Comparison of ENCODE assay signal across 7 cellular contexts in genomic region chr12:111788178-111788654, GRCh38. TPM values are rescaled to one million over a fixed set of nuclear protein-coding genes. Genes with fewer than 3 reads are reported as not detected.
DNase-seq lines count a peak whose midpoint lies in the region; ATAC-seq and TF ChIP-seq lines count a peak whose summit lies in the region.

No MANE protein-coding gene starts in this region.

- intact Hi-C loops in PC-9 (cut with micrococcal nuclease; ENCODE audit: unreplicated experiment): no loop called here
- intact Hi-C loops in spleen (cut with DNase I; ENCODE audit: low total_unique reads): no loop called here

- no peak overlapping the region for H2AFZ ChIP-seq in PC-9

- ATAC-seq in stimulated activated naive CD8-positive, alpha-beta T cell treated with anti-CD3 and anti-CD28 coated beads, Interleukin-15, Interleukin-2, amounts not matched to agents 100 U/mL and 50 U/mL, for 24 hours: no peak

- H3K4me1 ChIP-seq in PC-9 (replicated peaks; ENCODE audit: insufficient read depth) (no peaks in the 10 kb centered on the region), spleen (peaks cover 0 to 8% (median 0%) of the 10 kb centered on the region in 6 donors)

- H3K79me2 ChIP-seq in PC-9 (ENCODE audit: low read depth): no peaks in the 10 kb centered on the region

- no TSS peak for BruUV-seq in PC-9 (replicated peaks; lab: Mats Ljungman, UMichigan)

- TF ChIP-seq CTCF in GM13977 (IDR thresholded peaks at IDR 0.05; ENCODE audit: extremely low read depth, insufficient read depth, missing control alignments) (peak; percentile 58), PC-9 (conservative IDR thresholded peaks at IDR 0.05) (peak; percentile 34; the same call in 1 of the 2 replicates), fibroblast of pulmonary artery (IDR thresholded peaks at IDR 0.05; ENCODE audit: low read length, missing control alignments) (peak; percentile 50), spleen (IDR thresholded peaks at IDR 0.05 in 8 of 11, conservative IDR thresholded peaks at IDR 0.05 in 3 of 11) (peak in 8 of 11 experiments; percentile 13 to 58 (median 40))

- no peaks in the 10 kb centered on the region for H3F3A ChIP-seq in PC-9 (ENCODE audit: insufficient read depth, low read depth)

- no peak overlapping the region for H3K27ac ChIP-seq in PC-9
- no peak overlapping the region for H3K27ac ChIP-seq in spleen

- DNase-seq in GM13977 (ENCODE audit: low spot score) (peak; percentile 57), PC-9 (no peak), fibroblast of pulmonary artery (ENCODE audit: low read depth) (peak; percentile 86), spleen (no peak), NCI-H345 treated with DMSO at 0.1 percent for 48 hours (lab: John Stamatoyannopoulos, UW; ENCODE audit: unreplicated experiment) (no peak)
- no peak for DNase-seq in stimulated activated naive CD8-positive, alpha-beta T cell treated with anti-CD3 and anti-CD28 coated beads, Interleukin-15, Interleukin-2, amounts not matched to agents 100 U/mL and 50 U/mL, for 24 hours
- no peak for DNase-seq in NK-92 treated with Interleukin-12 subunit alpha and Interleukin-12 subunit beta, amount 100 ng/mL, for 24 hours (lab: John Stamatoyannopoulos, UW)

- CTCF ChIA-PET in PC-9 (lab: Charles Lee): interaction anchor here (0.6 to 0.7 kb wide), 3 partner anchors 30 to 1993 kb away, joined by 4 to 5 read pairs (median 4); no protein-coding TSS in a partner anchor

- in situ Hi-C loops in GM13977 (cut with MboI; ENCODE audit: low pct_unique_long_range_greater_than_20kb, low sequenced_read_pairs, unreplicated experiment): no loop called here

- TF ChIP-seq POLR2A in spleen (IDR thresholded peaks at IDR 0.05): no peak

- no peaks in the 10 kb centered on the region for H3K27me3 ChIP-seq in PC-9 (ENCODE audit: insufficient read depth, low read depth)
- H3K27me3 ChIP-seq in spleen (replicated peaks in 1 of 7): no peaks in the 10 kb centered on the region

- POLR2A ChIA-PET in PC-9 (lab: Charles Lee; ENCODE audit: unreplicated experiment): no interaction called here

- no peaks in the 10 kb centered on the region for H3K36me3 ChIP-seq in PC-9 (ENCODE audit: low read depth)
- H3K36me3 ChIP-seq in spleen: peaks cover 0 to 96% (median 50%) of the 10 kb centered on the region in 6 donors

- H3K4me2 ChIP-seq in PC-9: no peak overlapping the region

- H4K20me1 ChIP-seq in PC-9 (ENCODE audit: insufficient read depth): no peaks in the 10 kb centered on the region

- H3K9me3 ChIP-seq in PC-9 (ENCODE audit: insufficient read depth, low read depth): no peaks in the 10 kb centered on the region
- H3K9me3 ChIP-seq in spleen: no peaks in the 10 kb centered on the region

- no peaks in the 10 kb centered on the region for H3K9me2 ChIP-seq in PC-9 (ENCODE audit: insufficient read depth)

- H3K4me3 ChIP-seq in PC-9: no peak overlapping the region
- no peak overlapping the region for H3K4me3 ChIP-seq in fibroblast of pulmonary artery (replicated peaks; ENCODE audit: low read depth, low read length)
- H3K4me3 ChIP-seq in spleen: no peak overlapping the region

- 51 to 75% (median 63%) methylated on average over 8 of the region's 8 CpGs for WGBS in spleen, 5 donors

RNA-seq across cellular contexts. Expression of gene ALDH2, which starts 21.5 kb away (rescaled TPM):
- total RNA-seq in PC-9 (2021) (38.9 and 42.1 TPM in 2 replicates), spleen (10 to 100 TPM; 47.0 to 78.9 (median 53.5) TPM)
- 10 to 100 TPM; 30.8 to 33.4 (median 32.7) TPM for polyA plus RNA-seq in spleen

RNA-seq across cellular contexts. Expression of gene MAPKAPK5, which starts 53.8 kb away (rescaled TPM):
- total RNA-seq in PC-9 (2021) (45.0 and 64.7 TPM in 2 replicates), spleen (10 to 100 TPM; 35.1 to 56.4 (median 45.2) TPM)
- 10 to 100 TPM; 12.7 to 17.3 (median 14.2) TPM for polyA plus RNA-seq in spleen

Comparison
In these comparisons a context has a peak if more than half of its experiments do, and no peak if none do; other contexts are left out.
1. DNase-seq: peak in GM13977 (single experiment) and fibroblast of pulmonary artery (single experiment); none in PC-9 (0 of 2), spleen (single experiment), NCI-H345 treated with DMSO at 0.1 percent for 48 hours (single experiment), stimulated activated naive CD8-positive, alpha-beta T cell treated with anti-CD3 and anti-CD28 coated beads, Interleukin-15, Interleukin-2, amounts not matched to agents 100 U/mL and 50 U/mL, for 24 hours (single experiment) and NK-92 treated with Interleukin-12 subunit alpha and Interleukin-12 subunit beta, amount 100 ng/mL, for 24 hours (single experiment).
2. Peak in every context shown above with its lines, with median percentiles within 50 percentile points of each other: CTCF ChIP-seq.